ENCODE assay signal across 8 cellular contexts in the genomic region with DNA sequence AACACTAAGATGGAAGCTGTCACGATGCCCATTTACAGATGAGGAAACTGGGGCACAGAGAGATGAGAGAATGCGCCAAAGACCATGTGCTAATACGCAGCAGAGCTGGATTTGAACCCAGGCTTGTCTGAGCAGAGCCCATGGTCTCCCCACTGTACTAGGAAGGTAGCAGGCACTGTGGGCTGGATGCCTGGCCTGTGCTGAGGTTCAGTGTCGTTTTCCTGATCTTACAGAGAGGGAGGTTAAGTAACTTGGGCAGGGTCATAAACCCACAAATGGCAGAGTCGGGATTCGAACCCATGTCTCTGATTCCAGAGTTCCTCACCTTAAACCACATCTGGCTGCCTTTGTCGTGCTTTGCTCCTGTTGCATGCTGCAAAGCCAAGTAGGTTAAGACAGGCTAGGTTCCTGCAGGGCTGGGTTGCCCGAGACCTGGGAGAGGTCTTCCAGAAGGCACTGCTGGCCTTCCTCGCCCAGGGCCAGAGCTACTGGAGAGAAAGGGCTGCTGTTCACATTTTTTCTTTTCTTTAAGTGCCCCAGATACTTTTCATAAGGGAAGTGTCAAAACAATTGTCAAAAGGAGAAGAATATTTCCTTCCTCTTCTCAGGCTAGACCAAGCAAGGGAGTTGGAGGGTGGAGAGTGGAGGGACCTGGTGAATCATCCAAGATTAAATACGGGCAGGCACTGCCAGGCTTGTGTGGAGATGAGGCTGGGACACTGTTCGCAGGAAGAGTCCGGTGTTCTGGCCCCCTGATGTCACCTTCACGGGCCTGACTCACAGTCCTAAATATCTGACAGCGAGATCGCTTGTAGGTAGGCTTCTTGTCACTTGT. TPM values are rescaled to one million over a fixed set of nuclear protein-coding genes. Genes with fewer than 3 reads are reported as not detected.
DNase-seq lines count a peak whose midpoint lies in the region; ATAC-seq and TF ChIP-seq lines count a peak whose summit lies in the region.

No MANE protein-coding gene starts in this region.

- no peak overlapping the region for H3K4me2 ChIP-seq in GM23338

- no peaks in the 10 kb centered on the region for H3K36me3 ChIP-seq in GM23338 (ENCODE audit: insufficient read depth)

- POLR2A ChIA-PET in HEK293T (lab: Yijun Ruan, JAX), result no interaction called here

- H3K27me3 ChIP-seq in GM23338 (ENCODE audit: insufficient read depth), result no peaks in the 10 kb centered on the region

- peaks cover 29% of the 10 kb centered on the region for H3K4me1 Mint-ChIP-seq in progenitor cell of endocrine pancreas (ENCODE audit: low read depth)
- H3K4me1 Mint-ChIP-seq in GM23338, result peaks cover 58% of the 10 kb centered on the region

- H3K27ac Mint-ChIP-seq in progenitor cell of endocrine pancreas, result peak overlapping the region; percentile 83
- H3K27ac Mint-ChIP-seq in GM23338, result no peak overlapping the region

- TF ChIP-seq CTCF in fibroblast of the aortic adventitia (IDR thresholded peaks at IDR 0.05; ENCODE audit: insufficient read depth, low read length) (no peak), progenitor cell of endocrine pancreas (IDR thresholded peaks at IDR 0.05; ENCODE audit: unreplicated experiment) (no peak), GM13977 (IDR thresholded peaks at IDR 0.05; ENCODE audit: extremely low read depth, insufficient read depth, missing control alignments) (no peak), GM23338 (conservative IDR thresholded peaks at IDR 0.05; ENCODE audit: low read depth in 2 of 2) (no peak)

- H3K4me3 ChIP-seq in fibroblast of the aortic adventitia (ENCODE audit: low read depth, low read length), result peak overlapping the region; percentile 58
- no peak overlapping the region for H3K4me3 ChIP-seq in GM23338

- H4K20me1 ChIP-seq in GM23338 (replicated peaks; ENCODE audit: insufficient read depth), result no peaks in the 10 kb centered on the region

- H3K79me2 ChIP-seq in GM23338 (replicated peaks; ENCODE audit: insufficient read depth), result peaks cover 46% of the 10 kb centered on the region

- H3K4me1 ChIP-seq in GM23338 (ENCODE audit: insufficient read depth), result peaks cover 43% of the 10 kb centered on the region

- CTCF ChIA-PET in HEK293T (lab: Yijun Ruan, JAX), result no interaction called here

- H3F3A ChIP-seq in GM23338 (replicated peaks; ENCODE audit: low read depth), result peaks cover 7% of the 10 kb centered on the region; the same call in 1 of the 2 replicates

- in situ Hi-C loops in GM13977 (cut with MboI; ENCODE audit: low pct_unique_long_range_greater_than_20kb, low sequenced_read_pairs, unreplicated experiment), result no loop called here

- ATAC-seq in GM23338 (no peak), GM19467 (IDR thresholded peaks at IDR 0.05; ENCODE audit: unreplicated experiment) (no peak)

- peak; percentile 68 for DNase-seq in H4 (ENCODE audit: low spot score)
- DNase-seq in SKM-1 (lab: John Stamatoyannopoulos, UW; ENCODE audit: unreplicated experiment), result peak; percentile 87
- DNase-seq in fibroblast of the aortic adventitia (ENCODE audit: low read depth), result peak; percentile 82
- no peak for DNase-seq in progenitor cell of endocrine pancreas (ENCODE audit: low spot score, unreplicated experiment)
- no peak for DNase-seq in GM13977 (ENCODE audit: low spot score)
- no peak for DNase-seq in GM23338 (ENCODE audit: low spot score)
- no peak for DNase-seq in HEK293T (ENCODE audit: extremely low spot score)

- H3K36me3 Mint-ChIP-seq in progenitor cell of endocrine pancreas (ENCODE audit: insufficient read depth) (no peaks in the 10 kb centered on the region), GM23338 (ENCODE audit: low read depth) (no peaks in the 10 kb centered on the region; the same call in 1 of the 3 replicates)

- H3K4me3 Mint-ChIP-seq in progenitor cell of endocrine pancreas (ENCODE audit: low read depth) (peak overlapping the region; percentile 14), GM23338 (no peak overlapping the region)

- no peaks in the 10 kb centered on the region for H3K9me3 Mint-ChIP-seq in progenitor cell of endocrine pancreas (ENCODE audit: low read depth)
- H3K9me3 Mint-ChIP-seq in GM23338, result no peaks in the 10 kb centered on the region; the same call in 2 of the 3 replicates

- H2AFZ ChIP-seq in GM23338, result no peak overlapping the region

- H3K27me3 Mint-ChIP-seq in progenitor cell of endocrine pancreas (peaks cover 2% of the 10 kb centered on the region), GM23338 (ENCODE audit: insufficient read depth, low read depth, poor library complexity) (peaks cover 32% of the 10 kb centered on the region)

- H3K27ac ChIP-seq in GM23338 (ENCODE audit: low read depth), result no peak overlapping the region; the same call in 1 of the 2 replicates

- no peaks in the 10 kb centered on the region for H3K9me2 ChIP-seq in GM23338 (ENCODE audit: insufficient read depth)

TF ChIP-seq in GM23338, 12 proteins besides CTCF, POLR2A, EP300 and RAD21 (continues in another document):
- TF ChIP-seq ZNF331 (CRISPR knock-in tag; IDR thresholded peaks at IDR 0.05; ENCODE audit: low read depth) (no peak), CREB1 (CRISPR knock-in tag; IDR thresholded peaks at IDR 0.05; ENCODE audit: low read depth) (no peak)

TF ChIP-seq in HEK293T, 16 proteins besides CTCF, POLR2A, EP300 and RAD21:
- TF ChIP-seq BHLHE40 (IDR thresholded peaks at IDR 0.05; ENCODE audit: borderline replicate concordance), result no peak
- no peak for TF ChIP-seq FOXK2 (IDR thresholded peaks at IDR 0.05)
- no peak for TF ChIP-seq NFRKB (IDR thresholded peaks at IDR 0.05)
- no peak for TF ChIP-seq HDGF (IDR thresholded peaks at IDR 0.05; ENCODE audit: borderline replicate concordance)
- TF ChIP-seq LEF1 (IDR thresholded peaks at IDR 0.05; ENCODE audit: borderline replicate concordance), result no peak
- TF ChIP-seq ARNT (IDR thresholded peaks at IDR 0.05), result no peak
- no peak for TF ChIP-seq ZNF384 (IDR thresholded peaks at IDR 0.05)
- no peak for TF ChIP-seq FOXA1 (IDR thresholded peaks at IDR 0.05)
- no peak for TF ChIP-seq SUZ12 (IDR thresholded peaks at IDR 0.05)
- TF ChIP-seq FOXM1 (IDR thresholded peaks at IDR 0.05; ENCODE audit: borderline replicate concordance), result no peak
- no peak for TF ChIP-seq SP1 (IDR thresholded peaks at IDR 0.05)
- TF ChIP-seq L3MBTL2 (conservative IDR thresholded peaks at IDR 0.05), result no peak
- TF ChIP-seq ELF4 (IDR thresholded peaks at IDR 0.05), result no peak

RNA-seq across cellular contexts. Expression of a gene that starts 3.2 kb away (rescaled TPM):
- total RNA-seq in H4 (2014; rRNA removed; shearing (Covaris generic)), result 40.2 and 43.7 TPM in 2 replicates
- total RNA-seq in fibroblast of the aortic adventitia (ENCODE audit: low replicate concordance), result 44.7 and 64.3 TPM in 2 replicates
- total RNA-seq in progenitor cell of endocrine pancreas, result 23.9 and 24.4 TPM in 2 replicates
- 10.4 and 11.2 TPM in 2 replicates for total RNA-seq in GM23338 (2014; rRNA removed; shearing (Covaris generic))
- 6.5 and 8.1 TPM in 2 replicates for polyA plus RNA-seq in GM23338 (2016; fragmentation: Nextera tagmentation; extraction: Ambion mirVana)

Comparison
In these comparisons a context has a peak if more than half of its experiments do, and no peak if none do; other contexts are left out.
1. DNase-seq: peak in H4 (single experiment), SKM-1 (single experiment) and fibroblast of the aortic adventitia (single experiment); none in progenitor cell of endocrine pancreas (single experiment), GM13977 (single experiment), GM23338 (single experiment) and HEK293T (single experiment).